In the genomic region with DNA sequence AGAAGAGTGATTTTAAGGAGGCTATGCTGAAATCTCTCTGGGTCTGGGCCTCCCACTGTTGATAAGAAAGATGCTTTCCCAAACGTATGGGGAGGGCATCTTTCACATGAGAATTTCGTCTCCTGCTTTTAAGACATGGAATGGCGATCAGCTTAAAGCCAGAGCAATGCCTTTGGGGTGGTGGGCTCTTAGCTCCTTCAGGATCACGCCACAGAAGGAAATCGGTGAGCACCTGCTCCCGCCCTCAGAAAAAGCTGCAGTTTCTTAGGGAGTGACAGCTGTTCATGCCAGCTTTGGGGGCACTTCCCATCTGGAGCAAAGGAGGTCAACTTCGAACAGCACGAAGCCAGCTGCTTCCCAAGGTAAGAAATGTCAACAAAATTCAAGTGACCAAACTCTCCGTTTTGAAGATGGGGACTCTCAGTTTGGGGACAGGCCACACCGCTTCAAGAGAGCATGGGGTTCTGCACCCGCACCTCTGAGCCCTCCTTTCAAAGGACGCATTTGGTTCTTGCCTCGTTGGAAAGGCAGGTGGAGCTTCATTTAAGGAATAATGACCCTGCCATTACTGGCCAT, we compare ENCODE assay signal across 16 cellular contexts. TPM values are rescaled to one million over a fixed set of nuclear protein-coding genes. Genes with fewer than 3 reads are reported as not detected.
A peak's percentile ranks its signal among the peaks of the same experiment; 100 is the strongest.
DNase-seq lines count a peak whose midpoint lies in the region; ATAC-seq and TF ChIP-seq lines count a peak whose summit lies in the region.
"Had no signal": no experiment of that assay in that cellular context is flagged by ENCODE, and none has a peak within 500 bp of the region (broad histone marks: within the 10 kb centered on the region; RNA-seq: fewer than 3 reads in every experiment).

No MANE protein-coding gene starts in this region.

- no peak for TF ChIP-seq CTCF in PC-3 (conservative IDR thresholded peaks at IDR 0.05; ENCODE audit: low read depth, low read length)
- no peak for TF ChIP-seq CTCF in osteocyte (IDR thresholded peaks at IDR 0.05)

- H3K36me3 Mint-ChIP-seq in osteocyte (ENCODE audit: unreplicated experiment): no peaks in the 10 kb centered on the region

- H3K9me3 ChIP-seq in PC-3 (ENCODE audit: low read length): no peaks in the 10 kb centered on the region
- H3K9me3 ChIP-seq: BE2C, HAP-1, SJSA1 had no signal

- H3K27ac Mint-ChIP-seq in osteocyte (ENCODE audit: unreplicated experiment): no peak overlapping the region
- H3K27ac Mint-ChIP-seq: GM23338 had no signal

- no peaks in the 10 kb centered on the region for H3F3A ChIP-seq in PC-3 (ENCODE audit: low read length, unreplicated experiment)

- DNase-seq in cardiac septum (ENCODE audit: low spot score) (peak; percentile 61), left cardiac atrium (no peak), PC-3 (no peak), osteocyte (ENCODE audit: extremely low spot score, unreplicated experiment) (peak; percentile 51), germinal center (ENCODE audit: low spot score) (no peak), HuH-7 (ENCODE audit: low spot score) (no peak)
- DNase-seq: BE2C, DMS79, Kasumi-1, NCI-H1694 treated with DMSO at 0.1 percent for 48 hours, NCI-H226, NCI-H510A treated with DMSO at 0.1 percent for 48 hours had no signal

- H3K79me2 ChIP-seq in PC-3 (ENCODE audit: low read length): no peaks in the 10 kb centered on the region

- POLR2A ChIA-PET in PC-3 (lab: Charles Lee; ENCODE audit: unreplicated experiment): no interaction called here

- peak overlapping the region; percentile 49 for H3K9ac ChIP-seq in PC-3 (ENCODE audit: low read length)

- peak overlapping the region; percentile 40; the same call in 1 of the 2 replicates for H3K4me2 ChIP-seq in PC-3 (ENCODE audit: low read length)
- H3K4me2 ChIP-seq: GM23338 had no signal

- H3K4me1 Mint-ChIP-seq in osteocyte (ENCODE audit: unreplicated experiment): no peaks in the 10 kb centered on the region
- H3K4me1 Mint-ChIP-seq: GM23338 had no signal

- H4K20me1 ChIP-seq in PC-3 (ENCODE audit: low read length): no peaks in the 10 kb centered on the region

- H3K9me2 ChIP-seq in PC-3 (replicated peaks; ENCODE audit: low read length): no peaks in the 10 kb centered on the region

- H3K4me3 Mint-ChIP-seq in osteocyte (ENCODE audit: unreplicated experiment): no peak overlapping the region
- H3K4me3 Mint-ChIP-seq: GM23338 had no signal

- no peaks in the 10 kb centered on the region for H3K9me3 Mint-ChIP-seq in osteocyte (ENCODE audit: unreplicated experiment)

- peaks cover 37% of the 10 kb centered on the region for H3K27me3 Mint-ChIP-seq in osteocyte (ENCODE audit: unreplicated experiment)

- H3K27me3 ChIP-seq in PC-3 (ENCODE audit: low read length): no peaks in the 10 kb centered on the region
- H3K27me3 ChIP-seq: BE2C had no signal

- H3K4me3 ChIP-seq in PC-3 (ENCODE audit: low read length): no peak overlapping the region
- H3K4me3 ChIP-seq: GM23338, HAP-1, SJSA1 had no signal

- peak overlapping the region; percentile 77 for H3K27ac ChIP-seq in PC-3 (ENCODE audit: low read length)
- H3K27ac ChIP-seq: SJSA1 had no signal

- ATAC-seq in left cardiac atrium (no peak), PC-3 (no peak), GM18505 (IDR thresholded peaks at IDR 0.05; ENCODE audit: unreplicated experiment) (no peak)
- ATAC-seq: GM23338 had no signal

- H2AFZ ChIP-seq in PC-3 (ENCODE audit: low read length): no peak overlapping the region
- H2AFZ ChIP-seq: GM23338 had no signal

- TF ChIP-seq POLR2A in GM18505 (IDR thresholded peaks at IDR 0.05; ENCODE audit: borderline replicate concordance, extremely low read depth, insufficient read depth, insufficient read length): no peak

- H3K36me3 ChIP-seq in PC-3 (ENCODE audit: low read depth, low read length): no peaks in the 10 kb centered on the region
- H3K36me3 ChIP-seq: BE2C, HAP-1, SJSA1 had no signal

- H3K4me1 ChIP-seq in PC-3 (ENCODE audit: insufficient read depth, low read length): peaks cover 31% of the 10 kb centered on the region
- H3K4me1 ChIP-seq: BE2C, HAP-1 had no signal

- CTCF ChIA-PET in PC-3 (lab: Charles Lee): no interaction called here

- intact Hi-C loops in cardiac septum (cut with DNase I) (no loop called here), left cardiac atrium (cut with DNase I) (no loop called here), PC-3 (cut with micrococcal nuclease) (loop anchor here (5.0 kb wide), 1 partner anchor 71 kb away; no protein-coding TSS in a partner anchor)

- BruUV-seq in PC-3 (replicated peaks; lab: Mats Ljungman, UMichigan): TSS peak; percentile 87

RNA-seq across cellular contexts. Expression of a gene that starts 39.0 kb away (rescaled TPM):
- total RNA-seq in cardiac septum (0.57 TPM), left cardiac atrium (1 to 10 TPM in 1 of 2 donors, under 1 TPM in 1; 0.88 to 1.1 TPM), PC-3 (2014; rRNA removed) (56.4 and 69.0 TPM in 2 replicates), osteocyte (4.1 and 6.9 TPM in 2 replicates)

RNA-seq across cellular contexts. Expression of a gene that starts 39.1 kb away (rescaled TPM):
- total RNA-seq in cardiac septum: 25.9 TPM
- 10 to 100 TPM; 26.8 to 39.3 TPM for total RNA-seq in left cardiac atrium
- 50.4 and 64.7 TPM in 2 replicates for total RNA-seq in PC-3 (2014; rRNA removed)
- total RNA-seq in osteocyte: 38.2 and 39.4 TPM in 2 replicates

Comparison
In these comparisons a context has a peak if more than half of its experiments do, and no peak if none do; other contexts are left out.
1. DNase-seq: peak in cardiac septum (single experiment) and osteocyte (single experiment); none in left cardiac atrium (single experiment), PC-3 (single experiment), germinal center (single experiment) and HuH-7 (single experiment).